ENCODE assay signal across 15 cellular contexts in the genomic region with DNA sequence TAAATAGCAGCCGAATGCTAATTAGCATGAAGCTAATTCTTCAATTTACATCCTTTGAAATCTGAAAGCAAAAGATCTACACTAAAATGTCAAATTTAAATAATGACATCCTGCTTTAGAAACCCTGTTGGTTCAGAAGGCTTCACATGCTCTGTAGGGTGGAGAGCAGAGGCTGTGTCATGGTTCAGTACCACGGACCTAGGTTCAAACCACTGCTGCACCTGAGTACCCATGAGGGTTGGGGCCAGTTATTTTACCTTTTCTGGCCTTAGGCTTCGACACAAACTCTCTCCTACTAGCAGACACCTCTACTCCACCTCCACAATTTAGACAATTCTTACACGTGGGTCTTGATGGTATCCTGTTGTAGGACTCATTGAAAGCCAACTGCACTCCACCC.
DNase-seq lines count a peak whose midpoint lies in the region; ATAC-seq, FAIRE-seq and TF ChIP-seq lines count a peak whose summit lies in the region.
"Had no signal": no experiment of that assay in that cellular context is flagged by ENCODE, and none has a peak within 500 bp of the region (broad histone marks: within the 10 kb centered on the region; RNA-seq: fewer than 3 reads in every experiment).

No MANE protein-coding gene starts in this region.

- no peak for DNase-seq in natural killer cell
- DNase-seq in natural killer cell treated with Interleukin-12 subunit alpha and Interleukin-12 subunit beta and Interleukin-15 and Interleukin-18, amount 100 ng/mL, for 72 hours (ENCODE audit: low spot score) = no peak
- no peak for DNase-seq in NCI-H524 treated with DMSO at 0.1 percent for 48 hours (lab: John Stamatoyannopoulos, UW)
- DNase-seq in D721Med (ENCODE audit: insufficient read length, low spot score) = no peak
- DNase-seq in activated CD8-positive, alpha-beta memory T cell treated with anti-CD3 and anti-CD28 coated beads for 24 hours = no peak
- DNase-seq: ACHN, DMS 273 treated with DMSO at 0.1 percent for 48 hours, occipital lobe, stomach had no signal

- peaks cover 13% of the 10 kb centered on the region for H3K4me1 ChIP-seq in thymus (ENCODE audit: control insufficient read depth, insufficient read depth, low read length)

- H3K27me3 ChIP-seq in thymus (ENCODE audit: control insufficient read depth, insufficient read depth) = no peaks in the 10 kb centered on the region
- H3K27me3 ChIP-seq: stomach had no signal

- H3K9me3 ChIP-seq in KOPT-K1 (ENCODE audit: insufficient read depth, low read length, poor library complexity, severe bottlenecking) = no peaks in the 10 kb centered on the region
- no peaks in the 10 kb centered on the region for H3K9me3 ChIP-seq in thymus (ENCODE audit: control insufficient read depth)
- H3K9me3 ChIP-seq: stomach had no signal

- H3K4me3 ChIP-seq in thymus (ENCODE audit: low read length) = no peak overlapping the region
- H3K4me3 ChIP-seq: stomach had no signal

- TF ChIP-seq CTCF in natural killer cell (IDR thresholded peaks at IDR 0.05) = no peak
- no peak for TF ChIP-seq CTCF in D721Med (IDR thresholded peaks at IDR 0.05; ENCODE audit: insufficient read depth, missing control alignments)

- FAIRE-seq in D721Med (lab: Jason Lieb, UNC) = no peak

- ATAC-seq in natural killer cell (peak in 1 of 3 donors; percentile 28), GM21619 (IDR thresholded peaks at IDR 0.05; ENCODE audit: unreplicated experiment) (peak; percentile 38)
- no peak for ATAC-seq in natural killer cell treated with Interleukin-12 subunit alpha and Interleukin-12 subunit beta and Interleukin-15 and Interleukin-18, amount 100 ng/mL, for 72 hours

- no peaks in the 10 kb centered on the region for H3K36me3 Mint-ChIP-seq in natural killer cell
- no peaks in the 10 kb centered on the region for H3K36me3 Mint-ChIP-seq in natural killer cell treated with Interleukin-12 subunit alpha and Interleukin-12 subunit beta and Interleukin-15 and Interleukin-18, amount 100 ng/mL, for 72 hours

- H3K4me3 Mint-ChIP-seq in natural killer cell = no peak overlapping the region
- no peak overlapping the region for H3K4me3 Mint-ChIP-seq in natural killer cell treated with Interleukin-12 subunit alpha and Interleukin-12 subunit beta and Interleukin-15 and Interleukin-18, amount 100 ng/mL, for 72 hours
- H3K4me3 Mint-ChIP-seq: mesothelial cell of epicardium had no signal

- 75% methylated on average over 4 of the region's 4 CpGs for WGBS in thymus

- peaks cover 28 to 42% of the 10 kb centered on the region in 2 donors for H3K4me1 Mint-ChIP-seq in natural killer cell
- peaks cover 28 to 33% of the 10 kb centered on the region in 2 donors for H3K4me1 Mint-ChIP-seq in natural killer cell treated with Interleukin-12 subunit alpha and Interleukin-12 subunit beta and Interleukin-15 and Interleukin-18, amount 100 ng/mL, for 72 hours (ENCODE audit: low read depth in 2 of 2)

- H3K36me3 ChIP-seq in KOPT-K1 (ENCODE audit: insufficient read depth, low read length) = peaks cover 37% of the 10 kb centered on the region
- no peaks in the 10 kb centered on the region for H3K36me3 ChIP-seq in thymus (ENCODE audit: control insufficient read depth, insufficient read depth)

- H3K27ac Mint-ChIP-seq in natural killer cell = peak overlapping the region; percentile 49 to 80
- H3K27ac Mint-ChIP-seq in natural killer cell treated with Interleukin-12 subunit alpha and Interleukin-12 subunit beta and Interleukin-15 and Interleukin-18, amount 100 ng/mL, for 72 hours = no peak overlapping the region
- H3K27ac Mint-ChIP-seq: activated T-helper 17 cell treated with anti-CD3 and anti-CD28 coated beads, Interleukin-2, amount 50 U/mL, for 72 hours; mesothelial cell of epicardium had no signal

- intact Hi-C loops in natural killer cell (cut with micrococcal nuclease) = no loop called here

- no peaks in the 10 kb centered on the region for H3K27me3 Mint-ChIP-seq in natural killer cell (ENCODE audit: low read depth in 2 of 2)
- H3K27me3 Mint-ChIP-seq in natural killer cell treated with Interleukin-12 subunit alpha and Interleukin-12 subunit beta and Interleukin-15 and Interleukin-18, amount 100 ng/mL, for 72 hours = no peaks in the 10 kb centered on the region
- H3K27me3 Mint-ChIP-seq: activated CD4-positive, alpha-beta T cell treated with anti-CD3 and anti-CD28 coated beads, Interleukin-2, amount 10 ng/mL, durations not matched to agents 24 days and 14 days; activated T-helper 17 cell treated with anti-CD3 and anti-CD28 coated beads, Interleukin-2, amount 50 U/mL, for 72 hours had no signal

- H3K27ac ChIP-seq in KOPT-K1 (ENCODE audit: low read depth, low read length, poor library complexity, severe bottlenecking) (peak overlapping the region; percentile 55), thymus (ENCODE audit: low read depth) (peak overlapping the region; percentile 31)
- H3K27ac ChIP-seq: stomach had no signal

- no peaks in the 10 kb centered on the region for H3K9me3 Mint-ChIP-seq in natural killer cell
- no peaks in the 10 kb centered on the region for H3K9me3 Mint-ChIP-seq in natural killer cell treated with Interleukin-12 subunit alpha and Interleukin-12 subunit beta and Interleukin-15 and Interleukin-18, amount 100 ng/mL, for 72 hours
- H3K9me3 Mint-ChIP-seq: activated T-helper 17 cell treated with anti-CD3 and anti-CD28 coated beads, Interleukin-2, amount 50 U/mL, for 72 hours had no signal

Comparison
In these comparisons a context has a peak if more than half of its experiments do, and no peak if none do; other contexts are left out.
1. H3K27ac Mint-ChIP-seq: peak in natural killer cell (2 of 2); none in natural killer cell treated with Interleukin-12 subunit alpha and Interleukin-12 subunit beta and Interleukin-15 and Interleukin-18, amount 100 ng/mL, for 72 hours (0 of 2).